ENCODE assay signal across 9 cellular contexts in the genomic region with DNA sequence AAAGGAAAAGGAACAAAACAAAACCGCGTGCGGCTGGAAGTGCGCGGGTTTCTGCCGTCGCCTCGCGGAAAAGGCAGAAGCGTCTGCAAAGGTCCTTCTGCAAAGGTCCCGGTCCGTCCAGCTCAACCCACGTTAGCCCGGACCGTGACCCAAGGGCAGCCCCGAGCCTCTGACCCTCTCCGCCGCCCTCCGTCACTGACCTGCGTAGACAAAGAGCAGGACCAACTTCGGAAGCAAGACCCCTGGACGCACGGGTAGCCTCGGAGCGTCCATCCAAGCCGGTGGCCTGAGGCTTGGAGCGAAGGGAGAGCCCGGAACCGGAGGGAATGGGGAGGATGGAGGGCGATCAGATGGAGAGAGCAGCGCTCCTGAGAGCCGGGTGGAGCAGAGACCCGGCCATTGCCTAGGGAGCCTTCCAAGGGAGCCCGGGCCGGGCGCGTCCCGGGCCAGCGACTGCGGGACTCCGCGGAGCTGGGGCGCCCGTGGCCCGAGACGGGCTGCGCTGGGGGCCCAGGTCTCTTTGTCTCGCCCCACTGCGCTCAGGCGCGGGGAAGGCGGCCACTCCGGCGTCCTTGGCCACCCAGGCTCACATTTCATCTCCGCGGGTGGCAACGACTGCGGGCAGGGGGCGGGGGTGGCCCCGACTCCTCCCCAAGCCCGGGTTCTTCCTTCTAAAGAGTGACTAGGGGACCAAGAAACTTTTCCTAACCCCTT. TPM values are rescaled to one million over a fixed set of nuclear protein-coding genes. Genes with fewer than 3 reads are reported as not detected.
DNase-seq lines count a peak whose midpoint lies in the region; TF ChIP-seq lines count a peak whose summit lies in the region.
"Had no signal": no experiment of that assay in that cellular context is flagged by ENCODE, and none has a peak within 500 bp of the region (broad histone marks: within the 10 kb centered on the region; RNA-seq: fewer than 3 reads in every experiment).

A gene (minus strand): TSS at position 619 of the 714 bp plus-strand sequence. CDS start 346 bp downstream, at position 273.

- H3K27ac ChIP-seq in mesodermal cell (ENCODE audit: low read depth, low read length, severe bottlenecking) = peak within 1 kb of the TSS; percentile 77
- H3K27ac ChIP-seq in tibial artery = no peak within 1 kb of the TSS

- no peaks in the 10 kb centered on the region for H3K36me3 ChIP-seq in mesodermal cell (ENCODE audit: control insufficient read depth, insufficient read depth, low read length)
- no peaks in the 10 kb centered on the region for H3K36me3 ChIP-seq in tibial artery

- H3K4me3 ChIP-seq in epithelial cell of esophagus (ENCODE audit: low read length) (peak within 1 kb of the TSS; percentile 73), mesodermal cell (ENCODE audit: extremely low read depth, insufficient read depth, low read length, poor library complexity, severe bottlenecking) (peak within 1 kb of the TSS; percentile 64), tibial artery (peak within 1 kb of the TSS; percentile 29 to 37)

- WGBS in mesodermal cell (ENCODE audit: insufficient coverage in 2 of 2), 2 experiments = 1% methylated on average over 46 to 51 of the region's 61 CpGs

- peaks cover 0 to 14% of the 10 kb centered on the region in 2 donors for H3K27me3 ChIP-seq in tibial artery

- TF ChIP-seq CTCF in epithelial cell of esophagus (IDR thresholded peaks at IDR 0.05; ENCODE audit: insufficient read depth, low read depth, low read length, missing control alignments) = no peak
- TF ChIP-seq CTCF in tibial artery (IDR thresholded peaks at IDR 0.05) = no peak

- H3K9me3 ChIP-seq in mesodermal cell (ENCODE audit: control insufficient read depth, low read length) (no peaks in the 10 kb centered on the region), tibial artery (peaks cover 0 to 12% (median 7%) of the 10 kb centered on the region in 3 donors)

- intact Hi-C loops in tibial artery (cut with DNase I; ENCODE audit: low total_unique reads) = no loop called here

- H3K4me1 ChIP-seq in mesodermal cell (ENCODE audit: control insufficient read depth, insufficient read depth, low read length, poor library complexity, severe bottlenecking) = no peaks in the 10 kb centered on the region
- no peaks in the 10 kb centered on the region for H3K4me1 ChIP-seq in tibial artery

- DNase-seq in NCI-H2081 (lab: John Stamatoyannopoulos, UW) (peak; percentile 34 to 68), NCI-H2081 treated with DMSO at 0.1 percent for 48 hours (lab: John Stamatoyannopoulos, UW) (no peak), epithelial cell of esophagus (ENCODE audit: low read depth) (peak; percentile 35), tibial artery (no peak), NOMO-1 treated with DMSO at 0.1 percent for 48 hours (lab: John Stamatoyannopoulos, UW; ENCODE audit: unreplicated experiment) (no peak), NCI-H2227 treated with DMSO at 0.1 percent for 48 hours (lab: John Stamatoyannopoulos, UW) (no peak)
- no peak for DNase-seq in effector CD4-positive, alpha-beta T cell
- DNase-seq: NCI-H345 had no signal

RNA-seq across cellular contexts. Expression of the gene that starts here (rescaled TPM):
- polyA plus RNA-seq in mesodermal cell (2013, experiment 1 of 2) = 20.3 TPM
- 21.9 TPM for polyA plus RNA-seq in mesodermal cell (2013, experiment 2 of 2)

Comparison
In these comparisons a context has a peak if more than half of its experiments do, and no peak if none do; other contexts are left out.
1. DNase-seq: peak in NCI-H2081 (2 of 2) and epithelial cell of esophagus (single experiment); none in NCI-H2081 treated with DMSO at 0.1 percent for 48 hours (single experiment), tibial artery (0 of 2), NOMO-1 treated with DMSO at 0.1 percent for 48 hours (single experiment), effector CD4-positive, alpha-beta T cell (single experiment) and NCI-H2227 treated with DMSO at 0.1 percent for 48 hours (single experiment).
2. Peak in every context shown above with its lines, with median percentiles within 50 percentile points of each other: H3K4me3 ChIP-seq.